ENCODE assay signal across 7 cellular contexts in genomic region chr9:128911529-128912035, GRCh38. TPM values are rescaled to one million over a fixed set of nuclear protein-coding genes. Genes with fewer than 3 reads are reported as not detected.
DNase-seq lines count a peak whose midpoint lies in the region; ATAC-seq and TF ChIP-seq lines count a peak whose summit lies in the region.

No MANE protein-coding gene starts in this region.

- peaks cover 37% of the 10 kb centered on the region for H3K36me3 Mint-ChIP-seq in chondrocyte (ENCODE audit: low read depth)

- H3K36me3 ChIP-seq in liver (ENCODE audit: control insufficient read depth in 4 of 4, insufficient read depth in 3 of 4, low read depth in 1 of 4, low read length in 3 of 4) (peaks cover 6 to 38% (median 30%) of the 10 kb centered on the region in 4 donors), upper lobe of right lung (peaks cover 41% of the 10 kb centered on the region)

- DNase-seq in Kasumi-1 (lab: John Stamatoyannopoulos, UW), result peak; percentile 18 to 20
- no peak for DNase-seq in chondrocyte (ENCODE audit: low spot score)
- peak; percentile 78 for DNase-seq in upper lobe of right lung
- no peak for DNase-seq in activated CD4-positive, CD25-positive, alpha-beta regulatory T cell (lab: John Stamatoyannopoulos, UW)

- H3K9me3 ChIP-seq in liver (ENCODE audit: control insufficient read depth in 4 of 4, low read length in 3 of 4) (no peaks in the 10 kb centered on the region), upper lobe of right lung (no peaks in the 10 kb centered on the region)

- no peaks in the 10 kb centered on the region for H3K9me3 Mint-ChIP-seq in chondrocyte (ENCODE audit: low read depth)

- 56% methylated on average over 8 of the region's 8 CpGs for WGBS in liver

- peak overlapping the region; percentile 34 to 47 for H3K27ac ChIP-seq in liver (ENCODE audit: low read depth in 1 of 2, low read length in 2 of 2)
- peak overlapping the region; percentile 77 for H3K27ac ChIP-seq in upper lobe of right lung

- peak overlapping the region; percentile 73 for H3K27ac Mint-ChIP-seq in chondrocyte (ENCODE audit: unreplicated experiment)

- no peak overlapping the region for H3K4me3 Mint-ChIP-seq in chondrocyte (ENCODE audit: unreplicated experiment)

- intact Hi-C loops in upper lobe of right lung (cut with DNase I), result no loop called here

- no peak for TF ChIP-seq CTCF in chondrocyte (IDR thresholded peaks at IDR 0.05)
- no peak for TF ChIP-seq CTCF in liver (IDR thresholded peaks at IDR 0.05; ENCODE audit: low read depth, low read length, missing input control)
- no peak for TF ChIP-seq CTCF in upper lobe of right lung (IDR thresholded peaks at IDR 0.05)

- peak overlapping the region in 1 of 2 donors; percentile 5 for H3K9ac ChIP-seq in liver (ENCODE audit: low read depth in 1 of 2, low read length in 2 of 2)

- ATAC-seq in upper lobe of right lung (peak; percentile 61), HG03520 (IDR thresholded peaks at IDR 0.05; ENCODE audit: unreplicated experiment) (no peak), GM21526 (IDR thresholded peaks at IDR 0.05; ENCODE audit: low FRiP score, unreplicated experiment) (no peak)

- no peak overlapping the region for H3K4me3 ChIP-seq in liver (ENCODE audit: low read depth in 1 of 3, low read length in 3 of 3)
- H3K4me3 ChIP-seq in upper lobe of right lung, result no peak overlapping the region

- H3K4me1 ChIP-seq in liver (ENCODE audit: control insufficient read depth in 4 of 4, insufficient read depth in 4 of 4, low read length in 3 of 4) (peaks cover 3 to 49% (median 27%) of the 10 kb centered on the region in 4 donors), upper lobe of right lung (peaks cover 60% of the 10 kb centered on the region)

- peak in 1 of 2 donors; percentile 22 for TF ChIP-seq RAD21 in liver (IDR thresholded peaks at IDR 0.05)

- peaks cover 39% of the 10 kb centered on the region for H3K4me1 Mint-ChIP-seq in chondrocyte (ENCODE audit: low read depth)

- no peaks in the 10 kb centered on the region for H3K27me3 ChIP-seq in liver (ENCODE audit: control insufficient read depth in 4 of 4, insufficient read depth in 4 of 4, low read length in 3 of 4)
- no peaks in the 10 kb centered on the region for H3K27me3 ChIP-seq in upper lobe of right lung

- H3K27me3 Mint-ChIP-seq in chondrocyte (ENCODE audit: low read depth), result no peaks in the 10 kb centered on the region

TF ChIP-seq in liver, 16 proteins besides CTCF, POLR2A, EP300 and RAD21:
- TF ChIP-seq JUND (IDR thresholded peaks at IDR 0.05) (peak; percentile 8 to 23), YY1 (IDR thresholded peaks at IDR 0.05) (no peak), SP1 (IDR thresholded peaks at IDR 0.05) (peak; percentile 41), FOXA2 (IDR thresholded peaks at IDR 0.05) (no peak), RXRA (IDR thresholded peaks at IDR 0.05) (no peak), MAX (IDR thresholded peaks at IDR 0.05) (no peak), GABPA (IDR thresholded peaks at IDR 0.05 in 1 of 2, conservative IDR thresholded peaks at IDR 0.05 in 1 of 2) (peak in 1 of 2 donors; percentile 16), HNF4A (conservative IDR thresholded peaks at IDR 0.05) (no peak), NR2F2 (IDR thresholded peaks at IDR 0.05) (peak; percentile 91)

RNA-seq across cellular contexts. Expression of gene PHYHD1, which starts 9.2 kb away (rescaled TPM):
- total RNA-seq in chondrocyte, result 2.8 to 4.4 TPM (median 3.4 TPM) in 3 replicates
- 10 to 100 TPM in 1 of 2 donors, 1 to 10 TPM in 1; 9.2 to 28.4 TPM for total RNA-seq in liver
- 10 to 100 TPM; 34.2 to 72.8 TPM for polyA plus RNA-seq in liver
- total RNA-seq in upper lobe of right lung, result 46.5 TPM

RNA-seq across cellular contexts. Expression of gene LRRC8A, which starts 29.6 kb away (rescaled TPM):
- total RNA-seq in chondrocyte, result 36.9 to 58.9 TPM (median 55.0 TPM) in 3 replicates
- 10 to 100 TPM; 15.8 to 22.8 TPM for total RNA-seq in liver
- polyA plus RNA-seq in liver, result 10 to 100 TPM; 14.6 to 19.9 TPM
- 68.1 TPM for total RNA-seq in upper lobe of right lung

RNA-seq across cellular contexts. Expression of gene KYAT1, which starts 29.8 kb away (rescaled TPM):
- 3.3 to 7.0 TPM (median 3.6 TPM) in 3 replicates for total RNA-seq in chondrocyte
- 1 to 10 TPM; 6.9 to 8.1 TPM for total RNA-seq in liver
- 1 to 10 TPM; 3.8 to 8.0 TPM for polyA plus RNA-seq in liver
- 6.6 TPM for total RNA-seq in upper lobe of right lung

RNA-seq across cellular contexts. Expression of gene DOLK, which starts 35.8 kb away (rescaled TPM):
- total RNA-seq in chondrocyte (21.5 to 24.7 TPM (median 22.2 TPM) in 3 replicates), liver (10 to 100 TPM; 10.0 to 13.4 TPM), upper lobe of right lung (15.5 TPM)
- polyA plus RNA-seq in liver, result 10 to 100 TPM in 1 of 2 donors, 1 to 10 TPM in 1; 9.5 to 15.3 TPM

RNA-seq across cellular contexts. Expression of gene NUP188, which starts 35.9 kb away (rescaled TPM):
- total RNA-seq in chondrocyte (36.0 to 51.8 TPM (median 38.2 TPM) in 3 replicates), liver (10 to 100 TPM; 31.4 to 34.7 TPM), upper lobe of right lung (49.6 TPM)
- polyA plus RNA-seq in liver, result 1 to 10 TPM; 6.9 to 7.0 TPM

Comparison
In these comparisons a context has a peak if more than half of its experiments do, and no peak if none do; other contexts are left out.
1. DNase-seq: peak in Kasumi-1 (2 of 2) and upper lobe of right lung (single experiment); none in chondrocyte (single experiment) and activated CD4-positive, CD25-positive, alpha-beta regulatory T cell (0 of 4).